Comparison of ENCODE assay signal across 1 cellular context in genomic region chr2:198309673-198310280, GRCh38.
TF ChIP-seq lines count a peak whose summit lies in the region.

No MANE protein-coding gene starts in this region.

TF ChIP-seq in SK-N-SH, 30 proteins besides CTCF, POLR2A, EP300 and RAD21 (continued from another document):
- TF ChIP-seq USF1 (IDR thresholded peaks at IDR 0.05; ENCODE audit: borderline replicate concordance, low read depth), result no peak
- TF ChIP-seq SMC3 (IDR thresholded peaks at IDR 0.05; ENCODE audit: low read depth, low read length), result peak; percentile 52
- no peak for TF ChIP-seq POLR2AphosphoS5 (IDR thresholded peaks at IDR 0.05; ENCODE audit: low read depth, low read length)
